In genomic region chr21:42614811-42615342, GRCh38 we compare ENCODE assay signal across 8 cellular contexts. TPM values are rescaled to one million over a fixed set of nuclear protein-coding genes. Genes with fewer than 3 reads are reported as not detected.
A peak's percentile ranks its signal among the peaks of the same experiment; 100 is the strongest.
DNase-seq lines count a peak whose midpoint lies in the region; ATAC-seq, FAIRE-seq and TF ChIP-seq lines count a peak whose summit lies in the region.
"Had no signal": no experiment of that assay in that cellular context is flagged by ENCODE, and none has a peak within 500 bp of the region (broad histone marks: within the 10 kb centered on the region; RNA-seq: fewer than 3 reads in every experiment).

No MANE protein-coding gene starts in this region.

- no peak overlapping the region for H3K27ac Mint-ChIP-seq in T-cell

- TF ChIP-seq RAD21 in K562 (CRISPR knock-in tag; conservative IDR thresholded peaks at IDR 0.05 in 1 of 2, IDR thresholded peaks at IDR 0.05 in 1 of 2), result no peak

- in situ Hi-C loops in K562 (cut with MboI), result no loop called here

- H3K9me3 ChIP-seq in K562 (replicated peaks; ENCODE audit: control insufficient read depth, insufficient read depth, low read depth, low read length) (no peaks in the 10 kb centered on the region), pancreas (no peaks in the 10 kb centered on the region)

- peaks cover 0 to 3% of the 10 kb centered on the region in 2 donors for H3K27me3 Mint-ChIP-seq in T-cell

- no peaks in the 10 kb centered on the region for H3K36me3 Mint-ChIP-seq in T-cell

- peaks cover 4 to 11% (median 9%) of the 10 kb centered on the region in 3 donors for H3K4me1 Mint-ChIP-seq in T-cell

- H3K36me3 ChIP-seq in K562 (ENCODE audit: control insufficient read depth, insufficient read depth, low read length) (no peaks in the 10 kb centered on the region), pancreas (no peaks in the 10 kb centered on the region)
- H3K36me3 ChIP-seq: Peyer's patch had no signal

- no TSS peak for BruUV-seq in K562 (replicated peaks; lab: Mats Ljungman, UMichigan)

- ATAC-seq in T-cell (replicated peaks in 1 of 4) (peak; percentile 71 to 79 (median 74)), K562 (peak; percentile 78), pancreas (peak; percentile 91 to 95 (median 92)), GM19452 (IDR thresholded peaks at IDR 0.05; ENCODE audit: unreplicated experiment) (no peak)

- TF ChIP-seq CTCF in K562 (IDR thresholded peaks at IDR 0.05 in 2 of 3, conservative IDR thresholded peaks at IDR 0.05 in 1 of 3; ENCODE audit: insufficient read depth in 2 of 3, low read depth in 1 of 3, low read length in 3 of 3) (no peak), pancreas (IDR thresholded peaks at IDR 0.05) (no peak)

- no peak overlapping the region for H3K27ac ChIP-seq in K562 (ENCODE audit: extremely low read depth, low read depth, low read length)
- H3K27ac ChIP-seq in pancreas, result peak overlapping the region in 2 of 4 donors; percentile 45 to 53
- H3K27ac ChIP-seq: Peyer's patch had no signal

- CTCF ChIA-PET in T-cell (lab: Charles Lee), result no interaction called here
- CTCF ChIA-PET in K562 (lab: Yijun Ruan, JAX; ENCODE audit: low intra/inter-chr PET ratio), result no interaction called here

- peak; percentile 56 for DNase-seq in HTR-8/SVneo (ENCODE audit: insufficient read length, low spot score)
- peak; percentile 16 to 58 (median 38) for DNase-seq in T-cell
- peak in 1 of 4 experiments; percentile 16 for DNase-seq in K562 (ENCODE audit: extremely low read depth in 1 of 4, low spot score in 3 of 4)
- DNase-seq in pancreas, result peak in 4 of 6 donors; percentile 25 to 57 (median 41)
- DNase-seq in AG20443 (ENCODE audit: low spot score), result no peak
- no peak for DNase-seq in cerebellum (ENCODE audit: low spot score)

- H3K79me2 ChIP-seq in K562 (ENCODE audit: control insufficient read depth, insufficient read depth, low read length), result no peaks in the 10 kb centered on the region

- no peak overlapping the region for H2AFZ ChIP-seq in K562 (ENCODE audit: low read depth, low read length)

- TF ChIP-seq POLR2A in K562 (conservative IDR thresholded peaks at IDR 0.05), result no peak

- no peaks in the 10 kb centered on the region for H3K9me1 ChIP-seq in K562 (ENCODE audit: control insufficient read depth, insufficient read depth, low read length)

- H3K9ac ChIP-seq in K562 (ENCODE audit: insufficient read depth in 1 of 2, low read depth in 2 of 2, low read length in 2 of 2), result no peak overlapping the region

- peaks cover 5% of the 10 kb centered on the region; the same call in 1 of the 2 replicates for H4K20me1 ChIP-seq in K562 (replicated peaks; ENCODE audit: control insufficient read depth, insufficient read depth, low read length)

- H3K4me3 Mint-ChIP-seq in T-cell, result no peak overlapping the region

- peak overlapping the region; percentile 15; the same call in 1 of the 2 replicates for H3K4me2 ChIP-seq in K562 (ENCODE audit: insufficient read depth, low read length)

- H3K4me3 ChIP-seq in K562 (no peak overlapping the region), pancreas (no peak overlapping the region)
- H3K4me3 ChIP-seq: Peyer's patch had no signal

- POLR2A ChIA-PET in T-cell (lab: Charles Lee), result interaction anchor here in 1 of 2 donors (0.6 kb wide), 1 partner anchor 100 kb away, joined by 6 read pairs; no protein-coding TSS in a partner anchor
- POLR2A ChIA-PET in K562 (lab: Yijun Ruan, JAX), result interaction anchor here (0.5 to 1.0 kb wide), 5 partner anchors 21 to 426 kb away, joined by 3 to 6 read pairs (median 4); no protein-coding TSS in a partner anchor

- H3K4me1 ChIP-seq in K562 (replicated peaks in 1 of 2; ENCODE audit: control insufficient read depth in 2 of 2, insufficient read depth in 2 of 2, low read length in 2 of 2), result peaks cover 3 to 18% of the 10 kb centered on the region in 2 experiments; a peak in 3 of 5 replicates
- H3K4me1 ChIP-seq in pancreas, result no peaks in the 10 kb centered on the region

- TF ChIP-seq EP300 in K562 (IDR thresholded peaks at IDR 0.05; ENCODE audit: low read length), result no peak

- WGBS in K562 (ENCODE audit: insufficient coverage, low coverage, missing lambda C conversion rate), result 2% methylated on average over 14 of the region's 14 CpGs
- 18% methylated on average over 14 of the region's 14 CpGs for WGBS in pancreas, 2 donors

- H3K27me3 ChIP-seq in K562 (ENCODE audit: control insufficient read depth in 2 of 2, insufficient read depth in 2 of 2, low read length in 2 of 2), result peaks cover 28 to 60% of the 10 kb centered on the region in 2 experiments
- peaks cover 0 to 8% (median 1%) of the 10 kb centered on the region in 4 donors for H3K27me3 ChIP-seq in pancreas
- H3K27me3 ChIP-seq: Peyer's patch had no signal

- FAIRE-seq in HTR-8/SVneo (lab: Jason Lieb, UNC) (no peak), K562 (lab: Jason Lieb, UNC) (no peak), pancreas (lab: Jason Lieb, UNC) (no peak)

- H3K9me3 Mint-ChIP-seq in T-cell, result peaks cover 0 to 14% (median 0%) of the 10 kb centered on the region in 3 donors

- intact Hi-C loops in K562 (cut with micrococcal nuclease) (no loop called here), pancreas (cut with DNase I) (no loop called here)

TF ChIP-seq in K562, 482 proteins besides CTCF, POLR2A, EP300 and RAD21 (continues in another document):
- TF ChIP-seq ELF2 (CRISPR knock-in tag; IDR thresholded peaks at IDR 0.05) (no peak), MEIS2 (IDR thresholded peaks at IDR 0.05; ENCODE audit: partially characterized antibody) (peak; percentile 23), ZNF518B (CRISPR knock-in tag; IDR thresholded peaks at IDR 0.05) (no peak), IRF9 (tag; IDR thresholded peaks at IDR 0.05) (peak; percentile 71; the same call in 1 of the 2 replicates), CEBPB (tag; IDR thresholded peaks at IDR 0.05) (peak; percentile 99), FOXP1 (CRISPR knock-in tag; IDR thresholded peaks at IDR 0.05) (peak; percentile 38; the same call in 1 of the 2 replicates), JUND (IDR thresholded peaks at IDR 0.05; ENCODE audit: borderline replicate concordance, low read depth, low read length) (no peak), JUND (tag; IDR thresholded peaks at IDR 0.05; ENCODE audit: borderline replicate concordance, low read depth, low read length) (no peak), ZFP36 (IDR thresholded peaks at IDR 0.05; ENCODE audit: low read depth, low read length, partially characterized antibody) (peak; percentile 15)

RNA-seq across cellular contexts. Expression of gene PDE9A, which starts 38.5 kb away (rescaled TPM):
- total RNA-seq in T-cell (10 to 100 TPM; 11.5 to 18.3 (median 16.1) TPM), K562 (2014; rRNA removed) (not detected in 2 replicates), K562 (2014; rRNA removed; fragmentation: Illumina TruSeq; extraction: Trizol) (not detected in 2 replicates), K562 (2015; rRNA removed; fragmentation: Illumina TruSeq; extraction: Trizol) (not detected in 2 replicates), K562 (2021) (0.27 TPM in 1 of 2 replicates, not detected in the other), pancreas (1 to 10 TPM; 1.2 to 6.2 (median 4.3) TPM), cerebellum (23.5 TPM)
- total RNA-seq in K562 (2011; cell fraction: chromatin; rRNA removed; ENCODE audit: low replicate concordance), result 0.12 and 0.63 TPM in 2 replicates
- total RNA-seq in K562 (2011; cell fraction: nucleolus; rRNA removed), result 0.92 TPM in 1 of 2 replicates, not detected in the other
- not detected in 2 replicates for total RNA-seq in K562 (2011; cell fraction: nucleoplasm; rRNA removed)
- polyA plus RNA-seq in K562 (2011; rRNA removed) (0.07 TPM in 1 of 2 replicates, not detected in the other), K562 (2014; fragmentation: Illumina TruSeq; extraction: Trizol) (not detected in 2 replicates), K562 (2014; fragmentation: Nextera tagmentation; extraction: Ambion mirVana) (not detected), K562 (2014; rRNA removed) (not detected in 2 replicates), pancreas (10 to 100 TPM in 1 of 2 donors, 1 to 10 TPM in 1; 8.1 to 14.4 TPM)
- polyA plus RNA-seq in K562 (2011; cell fraction: cytosol; rRNA removed), result 0.13 TPM in 1 of 2 replicates, not detected in the other
- 0.15 TPM in 1 of 2 replicates, not detected in the other for polyA plus RNA-seq in K562 (2011; cell fraction: nucleus; rRNA removed)
- not detected in 2 replicates for polyA plus RNA-seq in K562 (2012)
- not detected in 2 replicates for polyA minus RNA-seq in K562 (2011; rRNA and poly(A)+ RNA removed)
- not detected in 2 replicates for polyA minus RNA-seq in K562 (2011; cell fraction: cytosol; rRNA and poly(A)+ RNA removed)
- polyA minus RNA-seq in K562 (2011; cell fraction: nucleus; rRNA and poly(A)+ RNA removed), result not detected in 2 replicates

Comparison
In these comparisons a context has a peak if more than half of its experiments do, and no peak if none do; other contexts are left out.
1. DNase-seq: peak in HTR-8/SVneo (single experiment), T-cell (34 of 34) and pancreas (4 of 6); none in AG20443 (single experiment) and cerebellum (single experiment).